In genomic region chr21:42793774-42794173, GRCh38 we compare ENCODE assay signal across 23 cellular contexts.
"Had no signal": no experiment of that assay in that cellular context is flagged by ENCODE, and none has a peak within 500 bp of the region (broad histone marks: within the 10 kb centered on the region; RNA-seq: fewer than 3 reads in every experiment).

No MANE protein-coding gene starts in this region.

- H3K27ac Mint-ChIP-seq: natural killer cell treated with Interleukin-12 subunit alpha and Interleukin-12 subunit beta and Interleukin-15 and Interleukin-18, amount 100 ng/mL, for 72 hours; stimulated activated effector memory CD8-positive, alpha-beta T cell treated with anti-CD3 and anti-CD28 coated beads, Interleukin-12 subunit alpha, Interleukin-12 subunit beta, amount 100 ng/mL, for 72 hours; stimulated activated naive CD8-positive, alpha-beta T cell treated with anti-CD3 and anti-CD28 coated beads, Interleukin-15, Interleukin-2, amounts not matched to agents 100 ng/mL and 50 ng/mL, for 24 hours had no signal

- H3K27ac ChIP-seq: left ventricle myocardium inferior, ovary, prostate gland, suprapubic skin, thoracic aorta, tibial artery, upper lobe of right lung had no signal

- H3K4me3 Mint-ChIP-seq: immature natural killer cell; naive thymus-derived CD4-positive, alpha-beta T cell; natural killer cell treated with Interleukin-12 subunit alpha and Interleukin-12 subunit beta and Interleukin-15 and Interleukin-18, amount 100 ng/mL, for 72 hours; stimulated activated effector memory CD8-positive, alpha-beta T cell treated with anti-CD3 and anti-CD28 coated beads, Interleukin-12 subunit alpha, Interleukin-12 subunit beta, amount 100 ng/mL, for 72 hours; stimulated activated naive CD8-positive, alpha-beta T cell treated with anti-CD3 and anti-CD28 coated beads, Interleukin-15, Interleukin-2, amounts not matched to agents 100 ng/mL and 50 ng/mL, for 24 hours had no signal

- H3K27me3 ChIP-seq: ovary had no signal

- H3K4me1 Mint-ChIP-seq: immature natural killer cell; stimulated activated effector memory CD8-positive, alpha-beta T cell treated with anti-CD3 and anti-CD28 coated beads, Interleukin-12 subunit alpha, Interleukin-12 subunit beta, amount 100 ng/mL, for 72 hours had no signal

- H3K36me3 ChIP-seq: left ventricle myocardium inferior, ovary, prostate gland, suprapubic skin, thoracic aorta, tibial artery, upper lobe of right lung had no signal

- H3K4me1 ChIP-seq: left ventricle myocardium inferior, prostate gland, tibial artery, upper lobe of right lung had no signal

- DNase-seq: hypothalamus; immature natural killer cell; left ventricle myocardium inferior; midbrain; mucosa of descending colon; naive thymus-derived CD4-positive, alpha-beta T cell; ovary; retina; right cardiac atrium; stimulated activated CD4-positive, alpha-beta T cell treated with anti-CD3 and anti-CD28 coated beads, Interleukin-4, amount 100 ng/mL, for 24 hours; stimulated activated naive CD4-positive, alpha-beta T cell; tibial artery; trophoblast cell; upper lobe of right lung had no signal

- H3K27me3 Mint-ChIP-seq: stimulated activated naive CD8-positive, alpha-beta T cell treated with anti-CD3 and anti-CD28 coated beads, Interleukin-15, Interleukin-2, amounts not matched to agents 100 ng/mL and 50 ng/mL, for 24 hours had no signal

- H3K36me3 Mint-ChIP-seq: immature natural killer cell; natural killer cell treated with Interleukin-12 subunit alpha and Interleukin-12 subunit beta and Interleukin-15 and Interleukin-18, amount 100 ng/mL, for 72 hours; stimulated activated effector memory CD8-positive, alpha-beta T cell treated with anti-CD3 and anti-CD28 coated beads, Interleukin-12 subunit alpha, Interleukin-12 subunit beta, amount 100 ng/mL, for 72 hours had no signal

- ATAC-seq: mucosa of descending colon; naive thymus-derived CD4-positive, alpha-beta T cell; natural killer cell treated with Interleukin-12 subunit alpha and Interleukin-12 subunit beta and Interleukin-15 and Interleukin-18, amount 100 ng/mL, for 72 hours; right cardiac atrium; sciatic nerve; stimulated activated effector memory CD8-positive, alpha-beta T cell treated with anti-CD3 and anti-CD28 coated beads, Interleukin-12 subunit alpha, Interleukin-12 subunit beta, amount 100 ng/mL, for 72 hours; upper lobe of right lung had no signal

- H3K9me3 Mint-ChIP-seq: immature natural killer cell; naive thymus-derived CD4-positive, alpha-beta T cell; natural killer cell treated with Interleukin-12 subunit alpha and Interleukin-12 subunit beta and Interleukin-15 and Interleukin-18, amount 100 ng/mL, for 72 hours; stimulated activated effector memory CD8-positive, alpha-beta T cell treated with anti-CD3 and anti-CD28 coated beads, Interleukin-12 subunit alpha, Interleukin-12 subunit beta, amount 100 ng/mL, for 72 hours; stimulated activated naive CD8-positive, alpha-beta T cell treated with anti-CD3 and anti-CD28 coated beads, Interleukin-15, Interleukin-2, amounts not matched to agents 100 ng/mL and 50 ng/mL, for 24 hours had no signal

- H3K4me3 ChIP-seq: left ventricle myocardium inferior, lung, mucosa of descending colon, ovary, prostate gland, skin epidermis, suprapubic skin, thoracic aorta, tibial artery, upper lobe of right lung had no signal

- H3K9me3 ChIP-seq: left ventricle myocardium inferior, mucosa of descending colon, ovary, prostate gland, suprapubic skin, thoracic aorta, tibial artery, upper lobe of right lung had no signal
